In genomic region chr17:12290207-12290606, GRCh38 we compare ENCODE assay signal across 36 cellular contexts.
"Had no signal": no experiment of that assay in that cellular context is flagged by ENCODE, and none has a peak within 500 bp of the region (broad histone marks: within the 10 kb centered on the region; RNA-seq: fewer than 3 reads in every experiment).

No MANE protein-coding gene starts in this region.

- H3K4me1 ChIP-seq: adrenal gland, body of pancreas, breast epithelium had no signal

- H3K27me3 ChIP-seq: adrenal gland, body of pancreas, brain microvascular endothelial cell, breast epithelium had no signal

- H3K27ac ChIP-seq: adrenal gland, body of pancreas, brain microvascular endothelial cell, breast epithelium, WERI-Rb-1 had no signal

- H3K9me3 Mint-ChIP-seq: activated naive CD4-positive, alpha-beta T cell treated with anti-CD3 and anti-CD28 coated beads for 36 hours; activated naive CD4-positive, alpha-beta T cell treated with anti-CD3 and anti-CD28 coated beads, Interleukin-2, amount 50 U/mL, for 72 hours; activated naive CD8-positive, alpha-beta T cell treated with anti-CD3 and anti-CD28 coated beads for 36 hours; activated T-cell treated with anti-CD3 and anti-CD28 coated beads, Interleukin-2, amount 50 U/mL, for 4 hours had no signal

- H3K4me3 ChIP-seq: adrenal gland, body of pancreas, breast epithelium had no signal

- H3K36me3 ChIP-seq: adrenal gland, brain microvascular endothelial cell, breast epithelium, WERI-Rb-1 had no signal

- ATAC-seq: activated CD4-positive, alpha-beta T cell treated with anti-CD3 and anti-CD28 coated beads for 36 hours; activated CD4-positive, CD25-positive, alpha-beta regulatory T cell treated with anti-CD3 and anti-CD28 coated beads, Interleukin-2, amount 50 U/mL, for 24 hours; activated CD8-positive, alpha-beta memory T cell treated with anti-CD3 and anti-CD28 coated beads, Interleukin-2, amount 10 ng/mL, durations not matched to agents 7 days and 5 days; activated CD8-positive, alpha-beta T cell treated with anti-CD3 and anti-CD28 coated beads, Interleukin-2, amount 10 ng/mL, durations not matched to agents 7 days and 5 days; activated naive CD4-positive, alpha-beta T cell treated with anti-CD3 and anti-CD28 coated beads, Interleukin-2, amount 50 U/mL, for 72 hours; activated T-cell treated with anti-CD3 and anti-CD28 coated beads, Interleukin-2, amount 50 U/mL, for 4 hours; activated T-cell treated with anti-CD3 and anti-CD28 coated beads, Interleukin-2, amount 50 U/mL, for 72 hours; activated T-helper 17 cell treated with anti-CD3 and anti-CD28 coated beads, Interleukin-2, amount 50 U/mL, for 72 hours; body of pancreas; WTC11 had no signal

- H3K27ac Mint-ChIP-seq: activated CD4-positive, alpha-beta memory T cell treated with anti-CD3 and anti-CD28 coated beads, Interleukin-2, amount 10 ng/mL, durations not matched to agents 7 days and 5 days; activated CD4-positive, alpha-beta T cell treated with anti-CD3 and anti-CD28 coated beads for 36 hours; activated CD8-positive, alpha-beta memory T cell treated with anti-CD3 and anti-CD28 coated beads, Interleukin-2, amount 10 ng/mL, durations not matched to agents 7 days and 5 days; activated CD8-positive, alpha-beta T cell treated with anti-CD3 and anti-CD28 coated beads, Interleukin-2, amount 10 ng/mL, durations not matched to agents 7 days and 5 days; activated naive CD4-positive, alpha-beta T cell treated with anti-CD3 and anti-CD28 coated beads for 36 hours; activated naive CD4-positive, alpha-beta T cell treated with anti-CD3 and anti-CD28 coated beads, Interleukin-2, amount 50 U/mL, for 72 hours; activated naive CD8-positive, alpha-beta T cell treated with anti-CD3 and anti-CD28 coated beads for 36 hours; activated T-cell treated with anti-CD3 and anti-CD28 coated beads, Interleukin-2, amount 50 U/mL, for 72 hours; activated T-helper 1 cell treated with anti-CD3 and anti-CD28 coated beads, Interleukin-12 subunit alpha, Interleukin-12 subunit beta, Interleukin-2, Interleukin-4 antibody, amounts not matched to agents 30 ng/mL and 10 ng/mL and 1 ng/mL, durations not matched to agents 14 hours and 24 hours and 36 hours; activated T-helper 17 cell treated with anti-CD3 and anti-CD28 coated beads, Interleukin-2, amount 50 U/mL, for 72 hours; T-helper 1 cell treated with Interleukin-12 subunit alpha and Interleukin-12 subunit beta and Interleukin-4 antibody, amounts not matched to agents 30 μg/mL and 1 μg/mL, for 36 hours; T-helper 2 cell treated with Interferon-gamma antibody and Interleukin-4, amounts not matched to agents 5 μg/mL and 100 μg/mL, for 36 hours; WTC11 had no signal

- H3K36me3 Mint-ChIP-seq: activated CD8-positive, alpha-beta memory T cell treated with anti-CD3 and anti-CD28 coated beads, Interleukin-2, amount 10 ng/mL, durations not matched to agents 7 days and 5 days; activated naive CD4-positive, alpha-beta T cell treated with anti-CD3 and anti-CD28 coated beads, Interleukin-2, amount 50 U/mL, for 72 hours; activated naive CD8-positive, alpha-beta T cell treated with anti-CD3 and anti-CD28 coated beads for 36 hours had no signal

- H3K4me3 Mint-ChIP-seq: activated CD4-positive, alpha-beta memory T cell treated with anti-CD3 and anti-CD28 coated beads, Interleukin-2, amount 10 ng/mL, durations not matched to agents 7 days and 5 days; activated CD4-positive, alpha-beta T cell treated with anti-CD3 and anti-CD28 coated beads for 36 hours; activated CD8-positive, alpha-beta memory T cell treated with anti-CD3 and anti-CD28 coated beads, Interleukin-2, amount 10 ng/mL, durations not matched to agents 7 days and 5 days; activated CD8-positive, alpha-beta T cell treated with anti-CD3 and anti-CD28 coated beads, Interleukin-2, amount 10 ng/mL, durations not matched to agents 7 days and 5 days; activated naive CD4-positive, alpha-beta T cell treated with anti-CD3 and anti-CD28 coated beads for 36 hours; activated naive CD8-positive, alpha-beta T cell treated with anti-CD3 and anti-CD28 coated beads for 36 hours; activated T-cell treated with anti-CD3 and anti-CD28 coated beads, Interleukin-2, amount 50 U/mL, for 4 hours; activated T-cell treated with anti-CD3 and anti-CD28 coated beads, Interleukin-2, amount 50 U/mL, for 72 hours; activated T-helper 1 cell treated with anti-CD3 and anti-CD28 coated beads, Interleukin-12 subunit alpha, Interleukin-12 subunit beta, Interleukin-2, Interleukin-4 antibody, amounts not matched to agents 30 ng/mL and 10 ng/mL and 1 ng/mL, durations not matched to agents 14 hours and 24 hours and 36 hours; activated T-helper 17 cell treated with anti-CD3 and anti-CD28 coated beads, Interleukin-2, amount 50 U/mL, for 72 hours; T-helper 1 cell treated with Interleukin-12 subunit alpha and Interleukin-12 subunit beta and Interleukin-4 antibody, amounts not matched to agents 30 μg/mL and 1 μg/mL, for 36 hours; T-helper 2 cell treated with Interferon-gamma antibody and Interleukin-4, amounts not matched to agents 5 μg/mL and 100 μg/mL, for 36 hours; WTC11 had no signal

- H3K9me3 ChIP-seq: adrenal gland, body of pancreas, breast epithelium had no signal

- H3K4me1 Mint-ChIP-seq: activated CD4-positive, alpha-beta memory T cell treated with anti-CD3 and anti-CD28 coated beads, Interleukin-2, amount 10 ng/mL, durations not matched to agents 7 days and 5 days; activated CD4-positive, alpha-beta T cell treated with anti-CD3 and anti-CD28 coated beads for 36 hours; activated CD8-positive, alpha-beta memory T cell treated with anti-CD3 and anti-CD28 coated beads, Interleukin-2, amount 10 ng/mL, durations not matched to agents 7 days and 5 days; activated naive CD8-positive, alpha-beta T cell treated with anti-CD3 and anti-CD28 coated beads for 36 hours; activated T-helper 17 cell treated with anti-CD3 and anti-CD28 coated beads, Interleukin-2, amount 50 U/mL, for 72 hours had no signal

- H3K27me3 Mint-ChIP-seq: activated CD4-positive, alpha-beta memory T cell treated with anti-CD3 and anti-CD28 coated beads, Interleukin-2, amount 10 ng/mL, durations not matched to agents 7 days and 5 days; activated CD4-positive, alpha-beta T cell treated with anti-CD3 and anti-CD28 coated beads for 36 hours; activated CD8-positive, alpha-beta memory T cell treated with anti-CD3 and anti-CD28 coated beads, Interleukin-2, amount 10 ng/mL, durations not matched to agents 7 days and 5 days had no signal

- DNase-seq: activated CD4-positive, alpha-beta memory T cell treated with anti-CD3 and anti-CD28 coated beads, Interleukin-2, amount 10 ng/mL, durations not matched to agents 7 days and 5 days; activated CD4-positive, alpha-beta T cell treated with anti-CD3 and anti-CD28 coated beads for 1 hour; activated CD4-positive, alpha-beta T cell treated with anti-CD3 and anti-CD28 coated beads for 36 hours; activated CD4-positive, alpha-beta T cell treated with anti-CD3 and anti-CD28 coated beads for 48 hours; activated CD4-positive, alpha-beta T cell treated with anti-CD3 and anti-CD28 coated beads, Interleukin-2, amount 50 U/mL, for 48 hours; activated CD4-positive, CD25-positive, alpha-beta regulatory T cell; activated CD8-positive, alpha-beta memory T cell treated with anti-CD3 and anti-CD28 coated beads for 24 hours; activated CD8-positive, alpha-beta memory T cell treated with anti-CD3 and anti-CD28 coated beads, Interleukin-2, amount 10 ng/mL, durations not matched to agents 7 days and 5 days; activated CD8-positive, alpha-beta memory T cell treated with anti-CD3 and anti-CD28 coated beads, Interleukin-2, amount 50 U/mL, for 48 hours; activated CD8-positive, alpha-beta T cell treated with anti-CD3 and anti-CD28 coated beads, Interleukin-2, amount 10 ng/mL, durations not matched to agents 7 days and 5 days; activated effector memory CD4-positive, alpha-beta T cell treated with anti-CD3 and anti-CD28 coated beads, Interleukin-2, amount 50 U/mL, for 16 hours; activated gamma-delta T cell treated with Interleukin-2 at 50 U/mL for 16 hours; activated naive CD4-positive, alpha-beta T cell; activated naive CD4-positive, alpha-beta T cell treated with anti-CD3 and anti-CD28 coated beads for 36 hours; activated naive CD4-positive, alpha-beta T cell treated with anti-CD3 and anti-CD28 coated beads, Interleukin-2, amount 50 U/mL, for 16 hours; activated naive CD8-positive, alpha-beta T cell treated with anti-CD3 and anti-CD28 coated beads for 36 hours; activated T-cell treated with anti-CD3 and anti-CD28 coated beads, Interleukin-2, amount 50 U/mL, for 4 hours; activated T-cell treated with anti-CD3 and anti-CD28 coated beads, Interleukin-2, amount 50 U/mL, for 72 hours; adrenal gland; amniotic stem cell; body of pancreas; brain microvascular endothelial cell; central memory CD4-positive, alpha-beta T cell; SW 1271; T-helper 1 cell; T-helper 2 cell; T-helper 9 cell; WERI-Rb-1 had no signal
